Comparison of ENCODE assay signal across 7 cellular contexts in genomic region chr16:67842509-67843342, GRCh38. TPM values are rescaled to one million over a fixed set of nuclear protein-coding genes. Genes with fewer than 3 reads are reported as not detected.
DNase-seq lines count a peak whose midpoint lies in the region; ATAC-seq and TF ChIP-seq lines count a peak whose summit lies in the region.

No MANE protein-coding gene starts in this region.

- in situ Hi-C loops in GM13976 (cut with MboI; ENCODE audit: low sequenced_read_pairs, unreplicated experiment) = no loop called here

- peaks cover 46% of the 10 kb centered on the region for H3K4me1 ChIP-seq in mononuclear cell (ENCODE audit: insufficient read depth, low read length)

- peak; percentile 50 for TF ChIP-seq CTCF in GM13976 (IDR thresholded peaks at IDR 0.05; ENCODE audit: borderline replicate concordance, control extremely low read depth, extremely low read depth, insufficient read depth, missing control alignments)
- TF ChIP-seq CTCF in endothelial cell (IDR thresholded peaks at IDR 0.05; ENCODE audit: unreplicated experiment) = no peak

- peak; percentile 54 for DNase-seq in GM13976 (ENCODE audit: low spot score)
- peak; percentile 58 for DNase-seq in NCI-H2171 treated with DMSO at 0.1 percent for 48 hours (lab: John Stamatoyannopoulos, UW)
- peak; percentile 80 for DNase-seq in activated CD8-positive, alpha-beta memory T cell treated with anti-CD3 and anti-CD28 coated beads, Interleukin-2, amount 10 ng/mL, durations not matched to agents 7 days and 5 days
- DNase-seq in endothelial cell (ENCODE audit: low spot score) = peak; percentile 59
- DNase-seq in stimulated activated CD8-positive, alpha-beta memory T cell treated with anti-CD3 and anti-CD28 coated beads, Interleukin-4, amount 100 ng/mL, for 48 hours = peak; percentile 72

- H3K4me1 Mint-ChIP-seq in activated CD8-positive, alpha-beta memory T cell treated with anti-CD3 and anti-CD28 coated beads, Interleukin-2, amount 10 ng/mL, durations not matched to agents 7 days and 5 days = peaks cover 40% of the 10 kb centered on the region
- H3K4me1 Mint-ChIP-seq in endothelial cell (ENCODE audit: unreplicated experiment) = peaks cover 29% of the 10 kb centered on the region

- H3K4me3 Mint-ChIP-seq in activated CD8-positive, alpha-beta memory T cell treated with anti-CD3 and anti-CD28 coated beads, Interleukin-2, amount 10 ng/mL, durations not matched to agents 7 days and 5 days = peak overlapping the region; percentile 95
- peak overlapping the region; percentile 91 for H3K4me3 Mint-ChIP-seq in endothelial cell (ENCODE audit: unreplicated experiment)

- peak; percentile 13 for ATAC-seq in HG02571 (IDR thresholded peaks at IDR 0.05; ENCODE audit: unreplicated experiment)
- ATAC-seq in activated CD8-positive, alpha-beta memory T cell treated with anti-CD3 and anti-CD28 coated beads, Interleukin-2, amount 10 ng/mL, durations not matched to agents 7 days and 5 days = peak; percentile 34

- CTCF ChIA-PET in activated CD8-positive, alpha-beta memory T cell treated with anti-CD3 and anti-CD28 coated beads, Interleukin-2, amount 10 ng/mL, durations not matched to agents 7 days and 5 days (lab: Charles Lee) = interaction anchor here (0.9 to 4.5 kb wide), 7 partner anchors 9 to 347 kb away, joined by 3 to 38 read pairs (median 3); partner anchors contain the start of genes RANBP10 and TSNAXIP1

- H3K9me3 Mint-ChIP-seq in activated CD8-positive, alpha-beta memory T cell treated with anti-CD3 and anti-CD28 coated beads, Interleukin-2, amount 10 ng/mL, durations not matched to agents 7 days and 5 days (ENCODE audit: low read depth) = no peaks in the 10 kb centered on the region
- no peaks in the 10 kb centered on the region for H3K9me3 Mint-ChIP-seq in endothelial cell (ENCODE audit: unreplicated experiment)

- no peaks in the 10 kb centered on the region for H3K9me3 ChIP-seq in mononuclear cell (ENCODE audit: low read depth, low read length)

- no peaks in the 10 kb centered on the region for H3K27me3 ChIP-seq in mononuclear cell (ENCODE audit: insufficient read depth, low read length)

- peak overlapping the region; percentile 96 for H3K27ac Mint-ChIP-seq in activated CD8-positive, alpha-beta memory T cell treated with anti-CD3 and anti-CD28 coated beads, Interleukin-2, amount 10 ng/mL, durations not matched to agents 7 days and 5 days
- no peak overlapping the region for H3K27ac Mint-ChIP-seq in endothelial cell (ENCODE audit: unreplicated experiment)

- H3K36me3 Mint-ChIP-seq in activated CD8-positive, alpha-beta memory T cell treated with anti-CD3 and anti-CD28 coated beads, Interleukin-2, amount 10 ng/mL, durations not matched to agents 7 days and 5 days = peaks cover 5% of the 10 kb centered on the region
- H3K36me3 Mint-ChIP-seq in endothelial cell (ENCODE audit: low read depth, unreplicated experiment) = no peaks in the 10 kb centered on the region

- H3K4me3 ChIP-seq in mononuclear cell (ENCODE audit: low read length) = peak overlapping the region; percentile 84

- no peaks in the 10 kb centered on the region for H3K27me3 Mint-ChIP-seq in activated CD8-positive, alpha-beta memory T cell treated with anti-CD3 and anti-CD28 coated beads, Interleukin-2, amount 10 ng/mL, durations not matched to agents 7 days and 5 days
- peaks cover 13% of the 10 kb centered on the region for H3K27me3 Mint-ChIP-seq in endothelial cell (ENCODE audit: unreplicated experiment)

RNA-seq across cellular contexts. Expression of gene THAP11, which starts 0.6 kb away (rescaled TPM):
- total RNA-seq in activated CD8-positive, alpha-beta memory T cell treated with anti-CD3 and anti-CD28 coated beads, Interleukin-2, amount 10 ng/mL, durations not matched to agents 7 days and 5 days = 10 to 100 TPM; 47.9 to 52.7 TPM
- total RNA-seq in endothelial cell (ENCODE audit: unreplicated experiment) (29.6 TPM), mononuclear cell (38.5 TPM)

RNA-seq across cellular contexts. Expression of gene NUTF2, which starts 4.0 kb away (rescaled TPM):
- 100 to 1,000 TPM; 114 to 137 TPM for total RNA-seq in activated CD8-positive, alpha-beta memory T cell treated with anti-CD3 and anti-CD28 coated beads, Interleukin-2, amount 10 ng/mL, durations not matched to agents 7 days and 5 days
- total RNA-seq in endothelial cell (ENCODE audit: unreplicated experiment) = 217 TPM
- 89.1 TPM for total RNA-seq in mononuclear cell

RNA-seq across cellular contexts. Expression of gene CENPT, which starts 4.8 kb away (rescaled TPM):
- total RNA-seq in activated CD8-positive, alpha-beta memory T cell treated with anti-CD3 and anti-CD28 coated beads, Interleukin-2, amount 10 ng/mL, durations not matched to agents 7 days and 5 days = 10 to 100 TPM; 61.8 to 69.3 TPM
- total RNA-seq in endothelial cell (ENCODE audit: unreplicated experiment) = 82.9 TPM
- 20.8 TPM for total RNA-seq in mononuclear cell

RNA-seq across cellular contexts. Expression of gene EDC4, which starts 30.1 kb away (rescaled TPM):
- total RNA-seq in activated CD8-positive, alpha-beta memory T cell treated with anti-CD3 and anti-CD28 coated beads, Interleukin-2, amount 10 ng/mL, durations not matched to agents 7 days and 5 days = 100 to 1,000 TPM; 122 to 124 TPM
- total RNA-seq in endothelial cell (ENCODE audit: unreplicated experiment) = 83.0 TPM
- total RNA-seq in mononuclear cell = 48.1 TPM

RNA-seq across cellular contexts. Expression of gene TSNAXIP1, which starts 36.0 kb away (rescaled TPM):
- total RNA-seq in activated CD8-positive, alpha-beta memory T cell treated with anti-CD3 and anti-CD28 coated beads, Interleukin-2, amount 10 ng/mL, durations not matched to agents 7 days and 5 days = under 1 TPM; 0.12 to 0.45 TPM
- total RNA-seq in endothelial cell (ENCODE audit: unreplicated experiment) (2.8 TPM), mononuclear cell (0.42 TPM)

Comparison
In these comparisons a context has a peak if more than half of its experiments do, and no peak if none do; other contexts are left out.
1. Peak in every context shown above with its lines: DNase-seq, ATAC-seq and H3K4me3 ChIP-seq.